ENCODE assay signal across 1 cellular context in the genomic region with DNA sequence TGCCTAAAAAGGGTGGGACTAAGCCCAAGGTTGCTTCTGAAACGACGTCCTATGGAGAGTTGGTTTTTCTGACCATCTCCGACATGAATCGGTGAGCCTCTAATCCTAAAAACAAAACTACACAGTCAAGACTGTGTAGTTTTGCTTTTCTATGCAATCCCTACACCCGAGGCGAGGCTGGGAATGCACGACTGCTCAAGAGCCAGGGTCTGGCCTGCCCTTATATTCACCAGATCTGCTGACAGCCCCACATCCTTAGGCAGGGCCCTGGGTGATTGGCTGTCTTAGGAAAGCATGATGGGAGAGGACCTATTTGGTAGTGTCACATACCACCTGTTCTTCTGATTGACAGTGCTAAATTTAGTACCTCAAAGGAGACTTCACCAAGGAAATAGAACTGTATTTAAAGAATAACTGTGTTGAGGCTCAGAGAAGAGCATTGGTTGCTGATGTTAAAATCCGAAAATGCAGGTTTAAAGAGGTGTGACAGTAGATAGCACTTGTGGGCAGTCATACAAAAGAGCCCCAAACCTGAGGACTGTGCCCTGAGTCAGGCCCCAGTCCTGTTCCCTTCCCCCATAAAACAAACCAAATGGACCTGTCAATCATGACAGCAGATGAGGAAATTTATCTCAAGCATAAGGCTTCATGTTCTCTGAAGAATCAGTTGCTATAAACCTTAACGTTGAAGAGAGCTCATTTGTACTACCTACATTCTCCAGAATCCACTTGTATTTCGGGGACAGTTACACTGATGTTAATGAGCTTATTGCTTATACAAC.
TF ChIP-seq lines count a peak whose summit lies in the region.

Gene TTN, minus strand, starts transcription at position 197 of the 782 bp plus-strand sequence. CDS start 2,781 bp downstream, outside the sequence.

TF ChIP-seq in SK-N-SH, 30 proteins besides CTCF, POLR2A, EP300 and RAD21 (continued from another document):
- TF ChIP-seq NFIC (IDR thresholded peaks at IDR 0.05; ENCODE audit: borderline replicate concordance) (no peak), ELF1 (IDR thresholded peaks at IDR 0.05) (no peak), FOXM1 (IDR thresholded peaks at IDR 0.05; ENCODE audit: low read depth) (no peak), TAF1 (IDR thresholded peaks at IDR 0.05; ENCODE audit: borderline replicate concordance, low read depth, low read length) (no peak), RXRA (IDR thresholded peaks at IDR 0.05; ENCODE audit: borderline replicate concordance, low read depth) (no peak), MXI1 (IDR thresholded peaks at IDR 0.05; ENCODE audit: low read depth, low read length) (no peak), CHD2 (IDR thresholded peaks at IDR 0.05; ENCODE audit: low read length, partially characterized antibody) (no peak), MAX (IDR thresholded peaks at IDR 0.05; ENCODE audit: low read depth) (no peak), RCOR1 (IDR thresholded peaks at IDR 0.05; ENCODE audit: low read length) (no peak), SIN3A (IDR thresholded peaks at IDR 0.05; ENCODE audit: borderline replicate concordance, low read depth, low read length) (no peak), USF2 (IDR thresholded peaks at IDR 0.05; ENCODE audit: borderline replicate concordance, low read depth, low read length) (no peak), SMC3 (IDR thresholded peaks at IDR 0.05; ENCODE audit: low read depth, low read length) (no peak), RFX5 (IDR thresholded peaks at IDR 0.05; ENCODE audit: low read length) (no peak)
